Comparison of ENCODE assay signal across 13 cellular contexts in the genomic region with DNA sequence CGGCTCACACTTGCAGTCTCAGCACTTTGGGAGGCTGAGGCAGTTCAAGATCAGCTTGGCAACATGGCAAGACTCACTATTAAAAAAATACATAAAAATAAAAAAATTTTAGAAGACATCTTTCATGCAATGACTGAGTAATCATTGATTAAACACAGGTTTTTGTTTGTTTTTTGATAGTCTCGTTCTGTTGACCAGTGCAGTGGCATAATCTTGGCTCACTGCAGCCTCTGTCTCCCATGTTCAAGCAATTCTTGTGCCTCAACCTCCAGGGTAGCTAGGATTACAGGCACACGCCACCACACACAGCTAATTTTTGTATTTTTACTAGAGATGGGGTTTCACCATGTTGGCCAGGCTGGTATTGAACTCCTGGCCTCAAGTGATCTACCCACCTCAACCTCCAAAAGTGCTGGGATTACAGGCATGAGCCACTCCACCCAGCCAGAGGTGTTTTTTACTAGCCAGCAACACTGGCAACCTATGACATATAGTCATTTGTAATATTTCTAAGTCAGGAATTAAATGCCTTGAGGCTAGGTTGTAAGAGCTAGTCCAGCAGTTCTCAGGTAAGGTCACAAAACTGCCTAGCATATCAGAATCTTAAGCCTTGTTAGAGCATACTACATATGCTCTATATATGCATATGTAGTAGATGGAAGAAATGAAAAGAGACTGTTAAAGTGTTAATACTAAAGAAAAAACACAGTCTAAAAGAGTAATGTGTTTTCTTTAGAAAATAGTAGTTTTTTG. TPM values are rescaled to one million over a fixed set of nuclear protein-coding genes. Genes with fewer than 3 reads are reported as not detected.
DNase-seq lines count a peak whose midpoint lies in the region; ATAC-seq and TF ChIP-seq lines count a peak whose summit lies in the region.
"Had no signal": no experiment of that assay in that cellular context is flagged by ENCODE, and none has a peak within 500 bp of the region (broad histone marks: within the 10 kb centered on the region; RNA-seq: fewer than 3 reads in every experiment).

No MANE protein-coding gene starts in this region.

- no peak overlapping the region for H3K4me3 Mint-ChIP-seq in MCF 10A (ENCODE audit: unreplicated experiment)
- no peak overlapping the region for H3K4me3 Mint-ChIP-seq in effector memory CD8-positive, alpha-beta T cell
- no peak overlapping the region for H3K4me3 Mint-ChIP-seq in naive thymus-derived CD4-positive, alpha-beta T cell

- no TSS peak for BruUV-seq in MCF 10A (replicated peaks; lab: Mats Ljungman, UMichigan)

- POLR2A ChIA-PET in MCF 10A (lab: Yijun Ruan, JAX): interaction anchor here (1.5 to 2.4 kb wide), 3 partner anchors 15 to 49 kb away, joined by 4 to 13 read pairs (median 7); partner anchors contain the start of gene HECTD1
- POLR2A ChIA-PET in naive thymus-derived CD4-positive, alpha-beta T cell (lab: Charles Lee): no interaction called here

- H3K4me1 ChIP-seq in breast epithelium: no peaks in the 10 kb centered on the region
- H3K4me1 ChIP-seq in naive thymus-derived CD4-positive, alpha-beta T cell (ENCODE audit: control insufficient read depth in 2 of 2, insufficient read depth in 2 of 2, low read length in 2 of 2): no peaks in the 10 kb centered on the region
- H3K4me1 ChIP-seq in right atrium auricular region: no peaks in the 10 kb centered on the region

- H3K27me3 Mint-ChIP-seq in MCF 10A (ENCODE audit: insufficient read depth, unreplicated experiment): no peaks in the 10 kb centered on the region
- H3K27me3 Mint-ChIP-seq in effector memory CD8-positive, alpha-beta T cell: no peaks in the 10 kb centered on the region
- H3K27me3 Mint-ChIP-seq in naive thymus-derived CD4-positive, alpha-beta T cell: no peaks in the 10 kb centered on the region

- TF ChIP-seq CTCF in MCF 10A (IDR thresholded peaks at IDR 0.05; ENCODE audit: unreplicated experiment) (no peak), breast epithelium (IDR thresholded peaks at IDR 0.05) (no peak), right atrium auricular region (IDR thresholded peaks at IDR 0.05) (no peak)

- intact Hi-C loops in MCF 10A (cut with micrococcal nuclease): no loop called here
- intact Hi-C loops in breast epithelium (cut with DNase I; ENCODE audit: low total_unique reads): no loop called here
- intact Hi-C loops in naive thymus-derived CD4-positive, alpha-beta T cell (cut with micrococcal nuclease): loop anchor here in 1 of 2 donors (2.0 to 5.0 kb wide), 3 partner anchors 14 to 177 kb away; no protein-coding TSS in a partner anchor

- TF ChIP-seq POLR2A in breast epithelium (IDR thresholded peaks at IDR 0.05): no peak

- H3K27ac Mint-ChIP-seq in MCF 10A (ENCODE audit: low read depth, unreplicated experiment): peak overlapping the region; percentile 19
- peak overlapping the region; percentile 53 to 75 for H3K27ac Mint-ChIP-seq in effector memory CD8-positive, alpha-beta T cell
- peak overlapping the region in 5 of 9 donors; percentile 14 to 60 (median 36) for H3K27ac Mint-ChIP-seq in naive thymus-derived CD4-positive, alpha-beta T cell

- H3K36me3 ChIP-seq in breast epithelium (peaks cover 3% of the 10 kb centered on the region), right atrium auricular region (peaks cover 29% of the 10 kb centered on the region)
- H3K36me3 ChIP-seq in naive thymus-derived CD4-positive, alpha-beta T cell (ENCODE audit: control insufficient read depth in 2 of 3, insufficient read depth in 3 of 3, low read length in 3 of 3): peaks cover 0 to 9% (median 4%) of the 10 kb centered on the region in 3 experiments

- H3K27ac ChIP-seq in breast epithelium: no peak overlapping the region
- H3K27ac ChIP-seq in naive thymus-derived CD4-positive, alpha-beta T cell (ENCODE audit: low read depth, low read length): no peak overlapping the region
- H3K27ac ChIP-seq in right atrium auricular region: no peak overlapping the region
- H3K27ac ChIP-seq: BLaER1 had no signal

- H3K9me3 ChIP-seq in breast epithelium (no peaks in the 10 kb centered on the region), right atrium auricular region (no peaks in the 10 kb centered on the region)
- H3K9me3 ChIP-seq in naive thymus-derived CD4-positive, alpha-beta T cell (ENCODE audit: control insufficient read depth in 2 of 3, low read length in 3 of 3): no peaks in the 10 kb centered on the region
- H3K9me3 ChIP-seq: BLaER1 had no signal

- ATAC-seq in effector memory CD8-positive, alpha-beta T cell (replicated peaks): no peak
- no peak for ATAC-seq in naive thymus-derived CD4-positive, alpha-beta T cell
- ATAC-seq: K562 had no signal

- H3K4me3 ChIP-seq in breast epithelium (no peak overlapping the region), right atrium auricular region (no peak overlapping the region)
- H3K4me3 ChIP-seq in naive thymus-derived CD4-positive, alpha-beta T cell (ENCODE audit: low read length): no peak overlapping the region
- H3K4me3 ChIP-seq: BLaER1, K562 had no signal

- DNase-seq in MCF 10A (ENCODE audit: unreplicated experiment) (no peak), breast epithelium (ENCODE audit: low spot score in 2 of 2) (no peak), mesenteric fat pad (ENCODE audit: low spot score) (no peak), anterior cingulate cortex (lab: John Stamatoyannopoulos, UW) (no peak), right atrium auricular region (ENCODE audit: low spot score) (no peak)
- DNase-seq in effector memory CD8-positive, alpha-beta T cell: no peak
- no peak for DNase-seq in naive thymus-derived CD4-positive, alpha-beta T cell
- DNase-seq: NCI-H1105; NCI-H2081; NK-92 treated with Interleukin-12 subunit alpha and Interleukin-12 subunit beta, amount 100 ng/mL, for 24 hours; Right ventricle myocardium superior had no signal

- H3K36me3 Mint-ChIP-seq in MCF 10A (ENCODE audit: insufficient read depth, unreplicated experiment): peaks cover 48% of the 10 kb centered on the region
- peaks cover 44% of the 10 kb centered on the region for H3K36me3 Mint-ChIP-seq in effector memory CD8-positive, alpha-beta T cell (ENCODE audit: insufficient read depth)
- H3K36me3 Mint-ChIP-seq in naive thymus-derived CD4-positive, alpha-beta T cell: peaks cover 0 to 24% (median 3%) of the 10 kb centered on the region in 5 donors

- CTCF ChIA-PET in MCF 10A (lab: Yijun Ruan, JAX): interaction anchor here (0.6 to 1.7 kb wide), 4 partner anchors 14 to 1333 kb away, joined by 4 to 5 read pairs (median 4); no protein-coding TSS in a partner anchor
- CTCF ChIA-PET in naive thymus-derived CD4-positive, alpha-beta T cell (lab: Charles Lee): interaction anchor here (0.7 kb wide), 1 partner anchor 18 kb away, joined by 4 read pairs; no protein-coding TSS in a partner anchor

- no peaks in the 10 kb centered on the region for H3K4me1 Mint-ChIP-seq in MCF 10A (ENCODE audit: insufficient read depth, unreplicated experiment)
- H3K4me1 Mint-ChIP-seq in effector memory CD8-positive, alpha-beta T cell (ENCODE audit: low read depth in 2 of 2): peaks cover 6 to 30% of the 10 kb centered on the region in 2 donors
- H3K4me1 Mint-ChIP-seq in naive thymus-derived CD4-positive, alpha-beta T cell: peaks cover 0 to 24% (median 15%) of the 10 kb centered on the region in 7 donors

- no peaks in the 10 kb centered on the region for H3K9me3 Mint-ChIP-seq in MCF 10A (ENCODE audit: unreplicated experiment)
- no peaks in the 10 kb centered on the region for H3K9me3 Mint-ChIP-seq in effector memory CD8-positive, alpha-beta T cell
- no peaks in the 10 kb centered on the region for H3K9me3 Mint-ChIP-seq in naive thymus-derived CD4-positive, alpha-beta T cell

- H3K27me3 ChIP-seq in breast epithelium: no peaks in the 10 kb centered on the region
- no peaks in the 10 kb centered on the region for H3K27me3 ChIP-seq in naive thymus-derived CD4-positive, alpha-beta T cell (ENCODE audit: control insufficient read depth in 2 of 2, insufficient read depth in 2 of 2, low read length in 2 of 2)
- H3K27me3 ChIP-seq in right atrium auricular region: no peaks in the 10 kb centered on the region
- H3K27me3 ChIP-seq: BLaER1 had no signal

RNA-seq across cellular contexts. Expression of gene HECTD1, which starts 27.1 kb away (rescaled TPM):
- 122 and 139 TPM in 2 replicates for total RNA-seq in MCF 10A (2022)
- total RNA-seq in breast epithelium: 100 to 1,000 TPM; 242 to 276 (median 252) TPM
- total RNA-seq in naive thymus-derived CD4-positive, alpha-beta T cell: 100 to 1,000 TPM; 115 to 163 (median 158) TPM
- polyA plus RNA-seq in naive thymus-derived CD4-positive, alpha-beta T cell: 10 to 100 TPM; 25.5 to 33.9 TPM
- 164 TPM for total RNA-seq in mesenteric fat pad
- 100 to 1,000 TPM; 130 to 145 TPM for total RNA-seq in right atrium auricular region
